In genomic region chr18:23684515-23685197, GRCh38 we compare ENCODE assay signal across 18 cellular contexts. TPM values are rescaled to one million over a fixed set of nuclear protein-coding genes. Genes with fewer than 3 reads are reported as not detected.
DNase-seq lines count a peak whose midpoint lies in the region; ATAC-seq and TF ChIP-seq lines count a peak whose summit lies in the region.
"Had no signal": no experiment of that assay in that cellular context is flagged by ENCODE, and none has a peak within 500 bp of the region (broad histone marks: within the 10 kb centered on the region; RNA-seq: fewer than 3 reads in every experiment).

No MANE protein-coding gene starts in this region.

- H3K9ac ChIP-seq in smooth muscle cell (ENCODE audit: low read depth) = no peak overlapping the region

- H3K36me3 ChIP-seq in RWPE2 (ENCODE audit: low read depth) (no peaks in the 10 kb centered on the region), smooth muscle cell (ENCODE audit: low read depth) (no peaks in the 10 kb centered on the region)
- H3K36me3 ChIP-seq: cardiac muscle cell had no signal

- peaks cover 18% of the 10 kb centered on the region for H3K4me1 ChIP-seq in RWPE2 (ENCODE audit: insufficient read depth, poor library complexity, severe bottlenecking)
- H3K4me1 ChIP-seq in foreskin keratinocyte = no peaks in the 10 kb centered on the region
- peaks cover 7% of the 10 kb centered on the region for H3K4me1 ChIP-seq in smooth muscle cell (ENCODE audit: low read depth)

- H3K27ac ChIP-seq in RWPE2 (ENCODE audit: poor library complexity, severe bottlenecking) (peak overlapping the region; percentile 32), foreskin keratinocyte (no peak overlapping the region), smooth muscle cell (ENCODE audit: low read depth) (peak overlapping the region; percentile 37)
- H3K27ac ChIP-seq: cardiac muscle cell had no signal

- TF ChIP-seq CTCF in RWPE2 (IDR thresholded peaks at IDR 0.05; ENCODE audit: poor library complexity, severe bottlenecking) = no peak
- TF ChIP-seq CTCF in foreskin keratinocyte (conservative IDR thresholded peaks at IDR 0.05) = no peak
- no peak for TF ChIP-seq CTCF in smooth muscle cell (IDR thresholded peaks at IDR 0.05; ENCODE audit: borderline replicate concordance, insufficient read depth, poor library complexity, severe bottlenecking)

- WGBS in smooth muscle cell (ENCODE audit: low lambda C conversion rate) = 43% methylated on average over 5 of the region's 5 CpGs

- peak; percentile 33 for DNase-seq in SHP77 treated with DMSO at 0.1 percent for 48 hours (lab: John Stamatoyannopoulos, UW)
- DNase-seq in SHP77 (lab: John Stamatoyannopoulos, UW) = no peak
- no peak for DNase-seq in RWPE2 (ENCODE audit: low spot score)
- DNase-seq in foreskin keratinocyte = no peak
- DNase-seq in smooth muscle cell (lab: John Stamatoyannopoulos, UW; ENCODE audit: unreplicated experiment) = no peak
- no peak for DNase-seq in immature natural killer cell
- DNase-seq in cortex of kidney (lab: John Stamatoyannopoulos, UW) = no peak
- DNase-seq in HPDE6-E6E7 (ENCODE audit: extremely low spot score) = no peak
- DNase-seq: 8988T; activated CD8-positive, alpha-beta T cell treated with anti-CD3 and anti-CD28 coated beads, Interleukin-2, amount 10 ng/mL, durations not matched to agents 7 days and 5 days; activated gamma-delta T cell; COR-L47; NCI-H2081 treated with DMSO at 0.1 percent for 48 hours; NK-92 treated with Interleukin-12 subunit alpha and Interleukin-12 subunit beta, amount 100 ng/mL, for 24 hours; nucleus accumbens; substantia nigra had no signal

- no peak overlapping the region for H3K27ac Mint-ChIP-seq in immature natural killer cell
- H3K27ac Mint-ChIP-seq: activated CD8-positive, alpha-beta T cell treated with anti-CD3 and anti-CD28 coated beads, Interleukin-2, amount 10 ng/mL, durations not matched to agents 7 days and 5 days; GM23338 had no signal

- H3K9me3 ChIP-seq in RWPE2 (ENCODE audit: severe bottlenecking) = no peaks in the 10 kb centered on the region
- no peaks in the 10 kb centered on the region for H3K9me3 ChIP-seq in smooth muscle cell (replicated peaks; ENCODE audit: low read depth)

- H2AFZ ChIP-seq in smooth muscle cell (ENCODE audit: low read depth) = no peak overlapping the region
- H2AFZ ChIP-seq: GM23338 had no signal

- ATAC-seq in RWPE2 (ENCODE audit: low read depth) (peak; percentile 47; the same call in 2 of the 3 replicates), foreskin keratinocyte (peak; percentile 33)
- ATAC-seq: activated CD8-positive, alpha-beta T cell treated with anti-CD3 and anti-CD28 coated beads, Interleukin-2, amount 10 ng/mL, durations not matched to agents 7 days and 5 days; GM23338 had no signal

- H3K27me3 ChIP-seq in RWPE2 (ENCODE audit: insufficient read depth, poor library complexity, severe bottlenecking) = no peaks in the 10 kb centered on the region
- no peaks in the 10 kb centered on the region for H3K27me3 ChIP-seq in foreskin keratinocyte
- H3K27me3 ChIP-seq in smooth muscle cell (ENCODE audit: low read depth) = peaks cover 37% of the 10 kb centered on the region

- no peaks in the 10 kb centered on the region for H3K9me3 Mint-ChIP-seq in immature natural killer cell
- H3K9me3 Mint-ChIP-seq: GM23338 had no signal

- no peaks in the 10 kb centered on the region for H3K79me2 ChIP-seq in smooth muscle cell (ENCODE audit: low read depth)

- no peaks in the 10 kb centered on the region for H3F3A ChIP-seq in smooth muscle cell (ENCODE audit: low read depth)

- no peaks in the 10 kb centered on the region for H3K36me3 Mint-ChIP-seq in immature natural killer cell

- peak overlapping the region; percentile 54 for H3K4me2 ChIP-seq in smooth muscle cell
- H3K4me2 ChIP-seq: GM23338 had no signal

- H3K4me1 Mint-ChIP-seq in immature natural killer cell = peaks cover 3 to 4% of the 10 kb centered on the region in 2 donors

- H3K27me3 Mint-ChIP-seq in immature natural killer cell (ENCODE audit: low read depth in 3 of 3) = peaks cover 5 to 32% (median 11%) of the 10 kb centered on the region in 3 donors

- no peak overlapping the region for H3K4me3 Mint-ChIP-seq in immature natural killer cell
- H3K4me3 Mint-ChIP-seq: activated CD8-positive, alpha-beta T cell treated with anti-CD3 and anti-CD28 coated beads, Interleukin-2, amount 10 ng/mL, durations not matched to agents 7 days and 5 days; GM23338 had no signal

- H4K20me1 ChIP-seq in smooth muscle cell (ENCODE audit: low read depth) = no peaks in the 10 kb centered on the region

- H3K4me3 ChIP-seq in RWPE2 (ENCODE audit: severe bottlenecking) (no peak overlapping the region), smooth muscle cell (no peak overlapping the region)
- H3K4me3 ChIP-seq: cardiac muscle cell, GM23338 had no signal

RNA-seq across cellular contexts. Expression of gene LAMA3, which starts 4.6 kb away (rescaled TPM):
- total RNA-seq in foreskin keratinocyte = 1,828 and 2,643 TPM in 2 replicates
- 1,282 and 1,610 TPM in 2 replicates for polyA plus RNA-seq in foreskin keratinocyte
- total RNA-seq in smooth muscle cell = 23.1 and 30.0 TPM in 2 replicates
- 7.8 and 25.1 TPM in 2 replicates for polyA plus RNA-seq in smooth muscle cell
- polyA plus RNA-seq in immature natural killer cell = not detected
- polyA plus RNA-seq: cardiac muscle cell had no signal

RNA-seq across cellular contexts. Expression of gene ANKRD29, which starts 21.9 kb away (rescaled TPM):
- total RNA-seq in foreskin keratinocyte (5.6 and 7.7 TPM in 2 replicates), smooth muscle cell (0.13 and 0.36 TPM in 2 replicates)
- polyA plus RNA-seq in foreskin keratinocyte (5.4 and 5.5 TPM in 2 replicates), smooth muscle cell (0.72 TPM in 1 of 2 replicates, not detected in the other), immature natural killer cell (under 1 TPM in 1 of 3 donors, not detected in 2; 0.59 TPM)
- total RNA-seq: activated CD8-positive, alpha-beta T cell treated with anti-CD3 and anti-CD28 coated beads, Interleukin-2, amount 10 ng/mL, durations not matched to agents 7 days and 5 days had no signal

Comparison
In these comparisons a context has a peak if more than half of its experiments do, and no peak if none do; other contexts are left out.
1. RNA of gene LAMA3, which starts 4.6 kb away (polyA plus RNA-seq): 1,282 to 1,610 TPM in foreskin keratinocyte; 7.8 to 25.1 TPM in smooth muscle cell and not detected in immature natural killer cell; every median in the first group is over 10 times any median in the second.